ENCODE assay signal across 23 cellular contexts in the genomic region with DNA sequence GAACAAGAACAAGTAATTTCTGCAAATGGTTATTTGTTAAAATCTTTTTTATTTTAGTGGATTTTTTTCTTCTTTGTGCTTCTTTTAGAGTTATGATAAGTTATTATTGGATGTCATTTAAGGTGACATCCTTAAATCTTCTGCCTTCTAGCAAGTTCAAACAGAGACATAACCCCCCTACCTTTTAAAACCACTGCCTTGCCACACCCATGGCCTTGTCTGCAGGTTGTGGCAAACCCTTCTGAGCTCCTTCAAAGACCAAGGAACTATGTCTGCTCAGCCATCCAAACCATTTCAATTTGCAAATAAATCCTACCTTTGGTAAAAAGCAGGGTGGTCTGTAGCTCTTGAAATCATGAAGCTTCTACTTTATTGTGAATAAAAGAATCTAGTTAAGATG.
"Had no signal": no experiment of that assay in that cellular context is flagged by ENCODE, and none has a peak within 500 bp of the region (broad histone marks: within the 10 kb centered on the region; RNA-seq: fewer than 3 reads in every experiment).

No MANE protein-coding gene starts in this region.

- DNase-seq: activated CD4-positive, alpha-beta memory T cell treated with anti-CD3 and anti-CD28 coated beads, Interleukin-2, amount 10 ng/mL, durations not matched to agents 7 days and 5 days; activated CD4-positive, alpha-beta T cell treated with anti-CD3 and anti-CD28 coated beads, Interleukin-2, amount 50 U/mL, for 1 hour; activated CD4-positive, CD25-positive, alpha-beta regulatory T cell; activated gamma-delta T cell; activated naive CD8-positive, alpha-beta T cell treated with anti-CD3 and anti-CD28 coated beads, Interleukin-2, amount 50 U/mL, for 24 hours; activated T-cell treated with anti-CD3 and anti-CD28 coated beads for 4 hours; activated T-cell treated with anti-CD3 and anti-CD28 coated beads, Interleukin-2, amount 50 U/mL, for 48 hours; amniotic stem cell; NCI-H1092; NCI-H1417; NCI-H1930; NCI-H345; NCI-H510A; NCI-H526 treated with DMSO at 0.1 percent for 48 hours; NCI-H82; T-helper 1 cell had no signal

- H3K4me2 ChIP-seq: KMS-11 had no signal

- H3K27ac Mint-ChIP-seq: activated CD4-positive, alpha-beta memory T cell treated with anti-CD3 and anti-CD28 coated beads, Interleukin-2, amount 10 ng/mL, durations not matched to agents 7 days and 5 days; activated naive CD4-positive, alpha-beta T cell treated with anti-CD3 and anti-CD28 coated beads, Interleukin-2, amount 50 U/mL, for 72 hours; activated naive CD8-positive, alpha-beta T cell treated with anti-CD3 and anti-CD28 coated beads, Interleukin-2, amount 50 U/mL, for 24 hours; activated T-helper 17 cell treated with anti-CD3 and anti-CD28 coated beads, Interleukin-2, amount 50 U/mL, for 72 hours had no signal

- ATAC-seq: activated naive CD4-positive, alpha-beta T cell treated with anti-CD3 and anti-CD28 coated beads, Interleukin-2, amount 50 U/mL, for 72 hours; activated naive CD8-positive, alpha-beta T cell treated with anti-CD3 and anti-CD28 coated beads, Interleukin-2, amount 50 U/mL, for 24 hours; activated T-helper 17 cell treated with anti-CD3 and anti-CD28 coated beads, Interleukin-2, amount 50 U/mL, for 72 hours had no signal

- H3K4me1 Mint-ChIP-seq: activated T-helper 17 cell treated with anti-CD3 and anti-CD28 coated beads, Interleukin-2, amount 50 U/mL, for 72 hours had no signal

- H3K4me3 Mint-ChIP-seq: activated CD4-positive, alpha-beta memory T cell treated with anti-CD3 and anti-CD28 coated beads, Interleukin-2, amount 10 ng/mL, durations not matched to agents 7 days and 5 days; activated naive CD8-positive, alpha-beta T cell treated with anti-CD3 and anti-CD28 coated beads, Interleukin-2, amount 50 U/mL, for 24 hours; activated T-helper 17 cell treated with anti-CD3 and anti-CD28 coated beads, Interleukin-2, amount 50 U/mL, for 72 hours; brain had no signal

- H3K9me3 Mint-ChIP-seq: activated CD4-positive, alpha-beta memory T cell treated with anti-CD3 and anti-CD28 coated beads, Interleukin-2, amount 10 ng/mL, durations not matched to agents 7 days and 5 days; activated T-helper 17 cell treated with anti-CD3 and anti-CD28 coated beads, Interleukin-2, amount 50 U/mL, for 72 hours had no signal

- H3K9ac ChIP-seq: KMS-11 had no signal

- H3K27me3 ChIP-seq: ascending aorta had no signal

- H3K36me3 ChIP-seq: ascending aorta had no signal

- H3K27me3 Mint-ChIP-seq: activated CD4-positive, alpha-beta memory T cell treated with anti-CD3 and anti-CD28 coated beads, Interleukin-2, amount 10 ng/mL, durations not matched to agents 7 days and 5 days; activated naive CD8-positive, alpha-beta T cell treated with anti-CD3 and anti-CD28 coated beads, Interleukin-2, amount 50 U/mL, for 24 hours; activated T-helper 17 cell treated with anti-CD3 and anti-CD28 coated beads, Interleukin-2, amount 50 U/mL, for 72 hours had no signal

- H3K4me1 ChIP-seq: ascending aorta had no signal

- H3K9me3 ChIP-seq: ascending aorta had no signal

- H3K4me3 ChIP-seq: ascending aorta, SK-N-MC had no signal

- H3K27ac ChIP-seq: ascending aorta, KMS-11, SK-N-MC, VCaP had no signal

- H3K36me3 Mint-ChIP-seq: brain had no signal
